In the genomic region with DNA sequence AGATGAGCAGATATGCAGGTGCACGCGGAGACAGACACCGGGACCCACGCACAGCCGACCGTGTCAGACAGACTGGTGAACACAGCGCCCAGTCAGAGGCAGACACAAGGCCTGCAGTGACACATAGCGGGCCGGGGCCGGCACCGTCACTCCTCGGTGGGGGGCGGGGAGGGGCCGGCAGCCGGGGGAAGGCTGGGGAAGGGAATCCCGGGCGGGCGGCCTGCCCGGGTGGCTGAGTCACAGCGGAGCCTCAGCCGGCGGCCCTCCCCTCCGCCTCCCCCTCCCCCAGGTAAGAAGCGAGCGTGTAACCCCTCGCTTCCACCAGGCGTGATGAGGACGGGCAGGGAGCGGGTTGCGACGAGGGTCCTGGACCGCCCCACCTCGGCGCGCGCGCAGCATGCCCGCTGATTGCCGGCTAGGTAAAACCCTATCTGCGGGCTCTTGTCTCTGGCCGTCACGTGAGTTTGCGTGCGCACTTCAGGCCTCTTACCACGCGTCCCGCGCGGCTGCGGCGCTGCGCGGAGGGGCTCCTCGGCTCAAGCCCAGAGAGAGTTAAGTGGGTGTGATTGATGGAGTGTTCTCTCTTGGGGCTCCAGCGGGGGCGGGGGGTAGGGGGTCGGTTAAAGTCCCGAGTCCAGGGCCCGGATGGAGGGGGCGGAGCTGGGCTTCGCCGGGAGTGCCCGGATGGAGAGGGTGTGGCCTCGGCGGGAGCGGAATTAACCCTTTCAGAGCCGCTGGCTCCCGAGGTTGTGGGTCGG, we compare ENCODE assay signal across 8 cellular contexts. TPM values are rescaled to one million over a fixed set of nuclear protein-coding genes. Genes with fewer than 3 reads are reported as not detected.
A peak's percentile ranks its signal among the peaks of the same experiment; 100 is the strongest.
DNase-seq lines count a peak whose midpoint lies in the region; ATAC-seq and TF ChIP-seq lines count a peak whose summit lies in the region.

No MANE protein-coding gene starts in this region.

- H3K27ac ChIP-seq in parathyroid adenoma, result peak overlapping the region; percentile 98
- H3K27ac ChIP-seq in tibial nerve, result peak overlapping the region; percentile 93 to 99 (median 96)

- 0 to 1% methylated on average over 39 to 45 of the region's 69 CpGs for WGBS in tibial nerve, 2 donors

- H3K9me3 ChIP-seq in parathyroid adenoma (ENCODE audit: control insufficient read depth, low read length) (no peaks in the 10 kb centered on the region), tibial nerve (no peaks in the 10 kb centered on the region)

- peaks cover 62% of the 10 kb centered on the region for H3K4me1 Mint-ChIP-seq in activated naive CD8-positive, alpha-beta T cell treated with anti-CD3 and anti-CD28 coated beads for 36 hours

- H3K4me3 ChIP-seq in parathyroid adenoma (ENCODE audit: low read depth, low read length) (peak overlapping the region; percentile 88), tibial nerve (peak overlapping the region; percentile 59 to 77 (median 63))

- H3K4me2 ChIP-seq in parathyroid adenoma (ENCODE audit: low read length), result peak overlapping the region; percentile 75

- peaks cover 31% of the 10 kb centered on the region for H3K4me1 ChIP-seq in parathyroid adenoma
- peaks cover 0 to 74% (median 38%) of the 10 kb centered on the region in 4 donors for H3K4me1 ChIP-seq in tibial nerve

- peaks cover 16% of the 10 kb centered on the region for H3K36me3 Mint-ChIP-seq in activated naive CD8-positive, alpha-beta T cell treated with anti-CD3 and anti-CD28 coated beads for 36 hours

- intact Hi-C loops in Right ventricle myocardium superior (cut with DNase I), result loop anchor here (10.0 kb wide), 1 partner anchor 827 kb away; a partner anchor contains a TSS

- TF ChIP-seq EP300 in tibial nerve (IDR thresholded peaks at IDR 0.05), result peak; percentile 51 to 78

- H3K27me3 ChIP-seq in parathyroid adenoma (ENCODE audit: control insufficient read depth, insufficient read depth, low read length) (no peaks in the 10 kb centered on the region), tibial nerve (no peaks in the 10 kb centered on the region)

- TF ChIP-seq CTCF in parathyroid adenoma (IDR thresholded peaks at IDR 0.05) (peak; percentile 26), tibial nerve (IDR thresholded peaks at IDR 0.05) (peak in 4 of 5 experiments; percentile 21 to 43 (median 31))

- H3K27ac Mint-ChIP-seq in activated naive CD8-positive, alpha-beta T cell treated with anti-CD3 and anti-CD28 coated beads for 36 hours, result peak overlapping the region; percentile 98

- DNase-seq in Caki2 (ENCODE audit: low read depth), result peak; percentile 81
- DNase-seq in NAMALWA (ENCODE audit: low spot score), result peak; percentile 83
- DNase-seq in activated naive CD8-positive, alpha-beta T cell treated with anti-CD3 and anti-CD28 coated beads for 36 hours, result peak; percentile 90
- DNase-seq in Right ventricle myocardium superior, result peak; percentile 94
- DNase-seq in tibial nerve (ENCODE audit: low spot score in 2 of 2), result peak; percentile 85 to 89

- H3K9ac ChIP-seq in parathyroid adenoma, result peak overlapping the region; percentile 93

- ATAC-seq in GM21619 (IDR thresholded peaks at IDR 0.05; ENCODE audit: unreplicated experiment) (peak; percentile 17), SK-N-SH treated with all-trans-retinoic acid at 6 μM for 48 hours (peak; percentile 43), Right ventricle myocardium superior (ENCODE audit: poor library complexity) (peak; percentile 78)

- H3K79me2 ChIP-seq in parathyroid adenoma, result peaks cover 9% of the 10 kb centered on the region

- no peaks in the 10 kb centered on the region for H3K27me3 Mint-ChIP-seq in activated naive CD8-positive, alpha-beta T cell treated with anti-CD3 and anti-CD28 coated beads for 36 hours

- no peaks in the 10 kb centered on the region for H3K9me3 Mint-ChIP-seq in activated naive CD8-positive, alpha-beta T cell treated with anti-CD3 and anti-CD28 coated beads for 36 hours

- in situ Hi-C loops in Caki2 (cut with HindIII; ENCODE audit: low pct_unique_long_range_greater_than_20kb, low sequenced_read_pairs), result no loop called here

- no peak for TF ChIP-seq POLR2A in tibial nerve (IDR thresholded peaks at IDR 0.05)

- H3K4me3 Mint-ChIP-seq in activated naive CD8-positive, alpha-beta T cell treated with anti-CD3 and anti-CD28 coated beads for 36 hours, result peak overlapping the region; percentile 97

- H2AFZ ChIP-seq in parathyroid adenoma, result peak overlapping the region; percentile 93

- H3K36me3 ChIP-seq in parathyroid adenoma (ENCODE audit: control insufficient read depth, insufficient read depth, low read length), result no peaks in the 10 kb centered on the region
- H3K36me3 ChIP-seq in tibial nerve, result peaks cover 0 to 14% (median 0%) of the 10 kb centered on the region in 3 donors

TF ChIP-seq in SK-N-SH treated with all-trans-retinoic acid at 6 μM for 48 hours, 23 proteins besides CTCF, POLR2A, EP300 and RAD21:
- TF ChIP-seq ARNTL (CRISPR knock-in tag; IDR thresholded peaks at IDR 0.05; ENCODE audit: borderline replicate concordance, low read depth) (no peak), ZNF565 (CRISPR knock-in tag; conservative IDR thresholded peaks at IDR 0.05; ENCODE audit: low read depth) (no peak), ZNF8 (CRISPR knock-in tag; IDR thresholded peaks at IDR 0.05) (no peak)
- TF ChIP-seq, protein P1, sequence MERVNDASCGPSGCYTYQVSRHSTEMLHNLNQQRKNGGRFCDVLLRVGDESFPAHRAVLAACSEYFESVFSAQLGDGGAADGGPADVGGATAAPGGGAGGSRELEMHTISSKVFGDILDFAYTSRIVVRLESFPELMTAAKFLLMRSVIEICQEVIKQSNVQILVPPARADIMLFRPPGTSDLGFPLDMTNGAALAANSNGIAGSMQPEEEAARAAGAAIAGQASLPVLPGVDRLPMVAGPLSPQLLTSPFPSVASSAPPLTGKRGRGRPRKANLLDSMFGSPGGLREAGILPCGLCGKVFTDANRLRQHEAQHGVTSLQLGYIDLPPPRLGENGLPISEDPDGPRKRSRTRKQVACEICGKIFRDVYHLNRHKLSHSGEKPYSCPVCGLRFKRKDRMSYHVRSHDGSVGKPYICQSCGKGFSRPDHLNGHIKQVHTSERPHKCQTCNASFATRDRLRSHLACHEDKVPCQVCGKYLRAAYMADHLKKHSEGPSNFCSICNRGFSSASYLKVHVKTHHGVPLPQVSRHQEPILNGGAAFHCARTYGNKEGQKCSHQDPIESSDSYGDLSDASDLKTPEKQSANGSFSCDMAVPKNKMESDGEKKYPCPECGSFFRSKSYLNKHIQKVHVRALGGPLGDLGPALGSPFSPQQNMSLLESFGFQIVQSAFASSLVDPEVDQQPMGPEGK (CRISPR knock-in tag; IDR thresholded peaks at IDR 0.05; ENCODE audit: borderline replicate concordance), result peak; percentile 34; the same call in 1 of the 2 replicates

RNA-seq across cellular contexts. Expression of a gene that starts 7.8 kb away (rescaled TPM):
- 0.27 TPM in 1 of 2 replicates, not detected in the other for total RNA-seq in Caki2 (2014; rRNA removed; shearing (Covaris generic); ENCODE audit: low replicate concordance)
- 10 to 100 TPM; 44.5 to 47.6 TPM for total RNA-seq in activated naive CD8-positive, alpha-beta T cell treated with anti-CD3 and anti-CD28 coated beads for 36 hours
- total RNA-seq in Right ventricle myocardium superior (27.9 TPM), tibial nerve (10 to 100 TPM in 2 of 4 donors, 1 to 10 TPM in 2; 7.5 to 10.8 (median 9.7) TPM)

RNA-seq across cellular contexts. Expression of a gene that starts 13.1 kb away (rescaled TPM):
- not detected in 2 replicates for total RNA-seq in Caki2 (2014; rRNA removed; shearing (Covaris generic); ENCODE audit: low replicate concordance)
- 1 to 10 TPM; 4.2 to 4.8 TPM for total RNA-seq in activated naive CD8-positive, alpha-beta T cell treated with anti-CD3 and anti-CD28 coated beads for 36 hours
- 32.4 TPM for total RNA-seq in Right ventricle myocardium superior
- 10 to 100 TPM in 3 of 4 donors, 1 to 10 TPM in 1; 9.2 to 41.7 (median 25.6) TPM for total RNA-seq in tibial nerve

RNA-seq across cellular contexts. Expression of a gene that starts 15.6 kb away (rescaled TPM):
- 52.9 and 61.3 TPM in 2 replicates for total RNA-seq in Caki2 (2014; rRNA removed; shearing (Covaris generic); ENCODE audit: low replicate concordance)
- total RNA-seq in activated naive CD8-positive, alpha-beta T cell treated with anti-CD3 and anti-CD28 coated beads for 36 hours, result 10 to 100 TPM; 65.2 to 66.6 TPM
- total RNA-seq in Right ventricle myocardium superior (101 TPM), tibial nerve (100 to 1,000 TPM; 104 to 198 (median 167) TPM)

RNA-seq across cellular contexts. Expression of a gene that starts 16.0 kb away (rescaled TPM):
- 4.6 and 4.7 TPM in 2 replicates for total RNA-seq in Caki2 (2014; rRNA removed; shearing (Covaris generic); ENCODE audit: low replicate concordance)
- total RNA-seq in activated naive CD8-positive, alpha-beta T cell treated with anti-CD3 and anti-CD28 coated beads for 36 hours, result 10 to 100 TPM; 18.6 to 20.1 TPM
- total RNA-seq in Right ventricle myocardium superior, result 24.2 TPM
- 10 to 100 TPM in 2 of 4 donors, 1 to 10 TPM in 2; 9.4 to 13.6 (median 11.1) TPM for total RNA-seq in tibial nerve

RNA-seq across cellular contexts. Expression of a gene that starts 46.8 kb away (rescaled TPM):
- 21.3 and 23.8 TPM in 2 replicates for total RNA-seq in Caki2 (2014; rRNA removed; shearing (Covaris generic); ENCODE audit: low replicate concordance)
- 100 to 1,000 TPM; 123 to 129 TPM for total RNA-seq in activated naive CD8-positive, alpha-beta T cell treated with anti-CD3 and anti-CD28 coated beads for 36 hours
- total RNA-seq in Right ventricle myocardium superior (13.7 TPM), tibial nerve (100 to 1,000 TPM in 3 of 4 donors, 10 to 100 TPM in 1; 80.4 to 202 (median 125) TPM)

Comparison
In these comparisons a context has a peak if more than half of its experiments do, and no peak if none do; other contexts are left out.
1. Peak in every context shown above with its lines: DNase-seq, ATAC-seq, H3K4me3 ChIP-seq and H3K27ac ChIP-seq.
2. ATAC-seq: peak in every context shown above with its lines; median percentile 78 in Right ventricle myocardium superior; 43 in SK-N-SH treated with all-trans-retinoic acid at 6 μM for 48 hours; 17 in GM21619.